Comparison of ENCODE assay signal across 8 cellular contexts in genomic region chr17:13601776-13602551, GRCh38. TPM values are rescaled to one million over a fixed set of nuclear protein-coding genes. Genes with fewer than 3 reads are reported as not detected.
A peak's percentile ranks its signal among the peaks of the same experiment; 100 is the strongest.
DNase-seq lines count a peak whose midpoint lies in the region; ATAC-seq and TF ChIP-seq lines count a peak whose summit lies in the region.

Gene HS3ST3A1, minus strand, starts transcription at chr17:13601929. Its CDS starts 800 bp downstream, at chr17:13601129.

- 1 to 4% methylated on average over 19 to 53 of the region's 61 CpGs for WGBS in body of pancreas, 2 donors

- peak within 1 kb of the TSS; percentile 70 for H3K27ac Mint-ChIP-seq in stimulated activated naive CD8-positive, alpha-beta T cell treated with anti-CD3 and anti-CD28 coated beads, Interleukin-15, Interleukin-2, amounts not matched to agents 100 ng/mL and 50 ng/mL, for 24 hours

- no peaks in the 10 kb centered on the region for H3K9me3 ChIP-seq in body of pancreas

- H3K4me1 ChIP-seq in body of pancreas, result peaks cover 21% of the 10 kb centered on the region

- H3K27me3 Mint-ChIP-seq in stimulated activated naive CD8-positive, alpha-beta T cell treated with anti-CD3 and anti-CD28 coated beads, Interleukin-15, Interleukin-2, amounts not matched to agents 100 ng/mL and 50 ng/mL, for 24 hours, result peaks cover 65% of the 10 kb centered on the region

- ATAC-seq in body of pancreas, result peak; percentile 50
- no peak for ATAC-seq in HG02610 (IDR thresholded peaks at IDR 0.05; ENCODE audit: unreplicated experiment)
- ATAC-seq in HG03139 (IDR thresholded peaks at IDR 0.05; ENCODE audit: unreplicated experiment), result no peak

- no peaks in the 10 kb centered on the region for H3K9me3 Mint-ChIP-seq in stimulated activated naive CD8-positive, alpha-beta T cell treated with anti-CD3 and anti-CD28 coated beads, Interleukin-15, Interleukin-2, amounts not matched to agents 100 ng/mL and 50 ng/mL, for 24 hours

- DNase-seq in AG08396 (ENCODE audit: low spot score), result peak; percentile 92
- peak; percentile 86 for DNase-seq in KBM-7
- peak in 2 of 4 donors; percentile 10 to 34 for DNase-seq in body of pancreas
- DNase-seq in iris pigment epithelial cell (ENCODE audit: low read depth), result peak; percentile 92
- DNase-seq in occipital lobe (lab: John Stamatoyannopoulos, UW), result no peak

- intact Hi-C loops in body of pancreas (cut with DNase I), result loop anchor here (5.0 kb wide), 1 partner anchor 695 kb away; no protein-coding TSS in a partner anchor

- no peaks in the 10 kb centered on the region for H3K36me3 Mint-ChIP-seq in stimulated activated naive CD8-positive, alpha-beta T cell treated with anti-CD3 and anti-CD28 coated beads, Interleukin-15, Interleukin-2, amounts not matched to agents 100 ng/mL and 50 ng/mL, for 24 hours (ENCODE audit: low read depth)

- no peak for TF ChIP-seq CTCF in body of pancreas (IDR thresholded peaks at IDR 0.05)

- H3K36me3 ChIP-seq in body of pancreas (replicated peaks in 1 of 2; ENCODE audit: insufficient read depth in 1 of 2, low read depth in 2 of 2), result no peaks in the 10 kb centered on the region

- H3K4me3 ChIP-seq in body of pancreas, result no peak within 1 kb of the TSS

- in situ Hi-C loops in KBM-7 (cut with MboI; ENCODE audit: low pct_unique_long_range_greater_than_20kb, low sequenced_read_pairs), result loop anchor here (25.0 kb wide), 1 partner anchor 1310 kb away; no protein-coding TSS in a partner anchor

- H3K4me3 Mint-ChIP-seq in stimulated activated naive CD8-positive, alpha-beta T cell treated with anti-CD3 and anti-CD28 coated beads, Interleukin-15, Interleukin-2, amounts not matched to agents 100 ng/mL and 50 ng/mL, for 24 hours, result peak within 1 kb of the TSS; percentile 73

- no peak for TF ChIP-seq POLR2A in body of pancreas (IDR thresholded peaks at IDR 0.05)

- peaks cover 13% of the 10 kb centered on the region for H3K4me1 Mint-ChIP-seq in stimulated activated naive CD8-positive, alpha-beta T cell treated with anti-CD3 and anti-CD28 coated beads, Interleukin-15, Interleukin-2, amounts not matched to agents 100 ng/mL and 50 ng/mL, for 24 hours (ENCODE audit: low read depth)

- H3K27me3 ChIP-seq in body of pancreas, result peaks cover 0 to 21% of the 10 kb centered on the region in 2 donors

- H3K27ac ChIP-seq in body of pancreas, result no peak within 1 kb of the TSS

RNA-seq across cellular contexts. Expression of gene HS3ST3A1, which starts in this region (rescaled TPM):
- total RNA-seq in body of pancreas (not detected), occipital lobe (0.16 TPM)

Comparison
In these comparisons a context has a peak if more than half of its experiments do, and no peak if none do; other contexts are left out.
1. Peak in ATAC-seq in body of pancreas; RNA of the gene not detected or under 1 TPM.